11 cellular contexts compared by ENCODE assay signal in the genomic region with DNA sequence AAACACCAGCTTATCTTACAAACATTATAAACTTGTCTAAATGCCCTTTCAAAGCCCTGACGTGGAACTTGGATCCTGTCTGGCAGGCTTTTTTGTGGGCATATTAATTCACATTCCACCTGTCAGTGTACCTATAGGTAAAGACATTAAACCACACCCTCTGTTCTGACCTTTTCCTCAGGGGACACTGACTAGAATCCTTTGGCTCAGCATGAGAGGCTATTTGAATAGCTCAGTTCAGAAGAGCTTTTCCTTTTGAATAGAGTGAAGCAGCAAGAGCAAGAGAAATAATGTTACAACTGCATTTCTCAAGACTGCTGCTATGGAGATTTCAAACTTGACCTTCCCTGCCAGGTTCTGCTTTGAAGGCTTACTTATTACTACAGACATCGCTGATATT.
DNase-seq lines count a peak whose midpoint lies in the region; ATAC-seq, FAIRE-seq and TF ChIP-seq lines count a peak whose summit lies in the region.
"Had no signal": no experiment of that assay in that cellular context is flagged by ENCODE, and none has a peak within 500 bp of the region (broad histone marks: within the 10 kb centered on the region; RNA-seq: fewer than 3 reads in every experiment).

No MANE protein-coding gene starts in this region.

- no peaks in the 10 kb centered on the region for H3K9me3 Mint-ChIP-seq in naive thymus-derived CD4-positive, alpha-beta T cell

- POLR2A ChIA-PET in naive thymus-derived CD4-positive, alpha-beta T cell (lab: Charles Lee), result no interaction called here

- no peak for TF ChIP-seq CTCF in BE2C (IDR thresholded peaks at IDR 0.05; ENCODE audit: low read depth, low read length)

- FAIRE-seq in endometrium (lab: Jason Lieb, UNC), result peak; percentile 63

- H3K4me1 Mint-ChIP-seq in naive thymus-derived CD4-positive, alpha-beta T cell, result peaks cover 7 to 32% (median 19%) of the 10 kb centered on the region in 7 donors

- H3K4me3 ChIP-seq in naive thymus-derived CD4-positive, alpha-beta T cell (ENCODE audit: low read length), result no peak overlapping the region
- no peak overlapping the region for H3K4me3 ChIP-seq in BE2C (ENCODE audit: low read depth, low read length)

- intact Hi-C loops in naive thymus-derived CD4-positive, alpha-beta T cell (cut with micrococcal nuclease), result loop anchor here in 1 of 2 donors (5.0 kb wide), 1 partner anchor 175 kb away; the partner anchor contains the start of gene MTERF1

- no peaks in the 10 kb centered on the region for H3K27me3 ChIP-seq in naive thymus-derived CD4-positive, alpha-beta T cell (ENCODE audit: control insufficient read depth in 2 of 2, insufficient read depth in 2 of 2, low read length in 2 of 2)
- H3K27me3 ChIP-seq in BE2C, result no peaks in the 10 kb centered on the region

- H3K36me3 Mint-ChIP-seq in naive thymus-derived CD4-positive, alpha-beta T cell, result peaks cover 3 to 27% (median 7%) of the 10 kb centered on the region in 5 donors

- H3K27ac ChIP-seq in naive thymus-derived CD4-positive, alpha-beta T cell (ENCODE audit: low read depth, low read length), result no peak overlapping the region

- peak overlapping the region in 7 of 10 donors; percentile 16 to 78 (median 70) for H3K4me3 Mint-ChIP-seq in naive thymus-derived CD4-positive, alpha-beta T cell

- H3K27me3 Mint-ChIP-seq in naive thymus-derived CD4-positive, alpha-beta T cell, result no peaks in the 10 kb centered on the region

- CTCF ChIA-PET in naive thymus-derived CD4-positive, alpha-beta T cell (lab: Charles Lee), result interaction anchor here (0.8 kb wide), 1 partner anchor 118 kb away, joined by 3 read pairs; no protein-coding TSS in a partner anchor

- peak overlapping the region in 3 of 9 donors; percentile 31 to 58 (median 34) for H3K27ac Mint-ChIP-seq in naive thymus-derived CD4-positive, alpha-beta T cell

- peaks cover 0 to 8% (median 0%) of the 10 kb centered on the region in 3 experiments for H3K36me3 ChIP-seq in naive thymus-derived CD4-positive, alpha-beta T cell (ENCODE audit: control insufficient read depth in 2 of 3, insufficient read depth in 3 of 3, low read length in 3 of 3)
- no peaks in the 10 kb centered on the region for H3K36me3 ChIP-seq in BE2C

- ATAC-seq in naive thymus-derived CD4-positive, alpha-beta T cell, result no peak
- ATAC-seq in GM18861 (IDR thresholded peaks at IDR 0.05; ENCODE audit: unreplicated experiment), result no peak
- ATAC-seq: stimulated activated naive CD8-positive, alpha-beta T cell treated with anti-CD3 and anti-CD28 coated beads, Interleukin-15, Interleukin-2, amounts not matched to agents 100 U/mL and 50 U/mL, for 24 hours had no signal

- peaks cover 10 to 12% of the 10 kb centered on the region in 2 donors for H3K4me1 ChIP-seq in naive thymus-derived CD4-positive, alpha-beta T cell (ENCODE audit: control insufficient read depth in 2 of 2, insufficient read depth in 2 of 2, low read length in 2 of 2)
- H3K4me1 ChIP-seq in BE2C, result peaks cover 4% of the 10 kb centered on the region

- no peaks in the 10 kb centered on the region for H3K9me3 ChIP-seq in naive thymus-derived CD4-positive, alpha-beta T cell (ENCODE audit: control insufficient read depth in 2 of 3, low read length in 3 of 3)
- no peaks in the 10 kb centered on the region for H3K9me3 ChIP-seq in BE2C

- DNase-seq in DMS153 (lab: John Stamatoyannopoulos, UW) (peak; percentile 72), NCI-H2081 treated with DMSO at 0.1 percent for 48 hours (lab: John Stamatoyannopoulos, UW) (peak; percentile 7), BE2C (no peak), nucleus accumbens (lab: John Stamatoyannopoulos, UW) (no peak)
- DNase-seq in naive thymus-derived CD4-positive, alpha-beta T cell, result no peak
- DNase-seq in stimulated activated CD4-positive, alpha-beta T cell treated with anti-CD3 and anti-CD28 coated beads, Interleukin-12 subunit alpha, Interleukin-12 subunit beta, amount 100 ng/mL, for 4 hours, result no peak
- DNase-seq: NCI-H524; retina; stimulated activated naive CD8-positive, alpha-beta T cell treated with anti-CD3 and anti-CD28 coated beads, Interleukin-15, Interleukin-2, amounts not matched to agents 100 U/mL and 50 U/mL, for 24 hours had no signal

Comparison
In these comparisons a context has a peak if more than half of its experiments do, and no peak if none do; other contexts are left out.
1. DNase-seq: peak in DMS153 (single experiment) and NCI-H2081 treated with DMSO at 0.1 percent for 48 hours (single experiment); none in naive thymus-derived CD4-positive, alpha-beta T cell (0 of 9), stimulated activated CD4-positive, alpha-beta T cell treated with anti-CD3 and anti-CD28 coated beads, Interleukin-12 subunit alpha, Interleukin-12 subunit beta, amount 100 ng/mL, for 4 hours (single experiment), BE2C (single experiment) and nucleus accumbens (0 of 56).